14 cellular contexts compared by ENCODE assay signal in genomic region chr12:66242261-66242760, GRCh38.
"Had no signal": no experiment of that assay in that cellular context is flagged by ENCODE, and none has a peak within 500 bp of the region (broad histone marks: within the 10 kb centered on the region; RNA-seq: fewer than 3 reads in every experiment).

No MANE protein-coding gene starts in this region.

- H3K4me1 Mint-ChIP-seq: activated CD4-positive, alpha-beta T cell treated with anti-CD3 and anti-CD28 coated beads, Interleukin-2, amount 10 ng/mL, durations not matched to agents 24 days and 14 days; activated naive CD4-positive, alpha-beta T cell treated with anti-CD3 and anti-CD28 coated beads, Interleukin-2, amount 50 U/mL, for 24 hours had no signal

- ATAC-seq: SK-N-SH treated with all-trans-retinoic acid at 6 μM for 48 hours; stimulated activated naive B cell treated with anti-CD40 and anti-IgM and Interleukin-4, amounts not matched to agents 10 μg/mL and 1 μg/mL and 100 μg/mL, for 72 hours; T-helper 17 cell had no signal

- H3K4me3 ChIP-seq: esophagus muscularis mucosa, suprapubic skin had no signal

- H3K9me3 ChIP-seq: esophagus muscularis mucosa, suprapubic skin had no signal

- DNase-seq: activated B cell treated with CpG ODN at 0.5 μM for 24 hours; activated CD4-positive, alpha-beta T cell treated with anti-CD3 and anti-CD28 coated beads, Interleukin-2, amount 10 ng/mL, durations not matched to agents 24 days and 14 days; activated effector memory CD4-positive, alpha-beta T cell treated with Interleukin-2 at 50 U/mL for 16 hours; activated T-cell treated with anti-CD3 and anti-CD28 coated beads, Interleukin-2, amount 50 U/mL, for 24 hours; retina; small intestine; stimulated activated naive B cell treated with anti-CD40 and anti-IgM and Interleukin-4, amounts not matched to agents 10 μg/mL and 1 μg/mL and 100 μg/mL, for 72 hours; T-helper 17 cell had no signal

- H3K4me1 ChIP-seq: esophagus muscularis mucosa, parathyroid adenoma, suprapubic skin had no signal

- H3K36me3 Mint-ChIP-seq: activated naive CD4-positive, alpha-beta T cell treated with anti-CD3 and anti-CD28 coated beads, Interleukin-2, amount 50 U/mL, for 24 hours; type B pancreatic cell had no signal

- H3K27ac Mint-ChIP-seq: activated B cell treated with CpG ODN at 0.5 μM for 24 hours; activated CD4-positive, alpha-beta T cell treated with anti-CD3 and anti-CD28 coated beads, Interleukin-2, amount 10 ng/mL, durations not matched to agents 24 days and 14 days; activated naive CD4-positive, alpha-beta T cell treated with anti-CD3 and anti-CD28 coated beads, Interleukin-2, amount 50 U/mL, for 24 hours; activated T-cell treated with anti-CD3 and anti-CD28 coated beads, Interleukin-2, amount 50 U/mL, for 24 hours; stimulated activated naive B cell treated with anti-CD40 and anti-IgM and Interleukin-4, amounts not matched to agents 10 μg/mL and 1 μg/mL and 100 μg/mL, for 72 hours; T-helper 17 cell; type B pancreatic cell had no signal

- H3K27ac ChIP-seq: esophagus muscularis mucosa, parathyroid adenoma, suprapubic skin had no signal

- H3K9me3 Mint-ChIP-seq: activated B cell treated with CpG ODN at 0.5 μM for 24 hours; activated CD4-positive, alpha-beta T cell treated with anti-CD3 and anti-CD28 coated beads, Interleukin-2, amount 10 ng/mL, durations not matched to agents 24 days and 14 days; activated naive CD4-positive, alpha-beta T cell treated with anti-CD3 and anti-CD28 coated beads, Interleukin-2, amount 50 U/mL, for 24 hours; activated T-cell treated with anti-CD3 and anti-CD28 coated beads, Interleukin-2, amount 50 U/mL, for 24 hours; stimulated activated naive B cell treated with anti-CD40 and anti-IgM and Interleukin-4, amounts not matched to agents 10 μg/mL and 1 μg/mL and 100 μg/mL, for 72 hours; type B pancreatic cell had no signal

- H3K27me3 ChIP-seq: suprapubic skin had no signal

- H3K4me3 Mint-ChIP-seq: activated B cell treated with CpG ODN at 0.5 μM for 24 hours; activated CD4-positive, alpha-beta T cell treated with anti-CD3 and anti-CD28 coated beads, Interleukin-2, amount 10 ng/mL, durations not matched to agents 24 days and 14 days; activated naive CD4-positive, alpha-beta T cell treated with anti-CD3 and anti-CD28 coated beads, Interleukin-2, amount 50 U/mL, for 24 hours; activated T-cell treated with anti-CD3 and anti-CD28 coated beads, Interleukin-2, amount 50 U/mL, for 24 hours; stimulated activated naive B cell treated with anti-CD40 and anti-IgM and Interleukin-4, amounts not matched to agents 10 μg/mL and 1 μg/mL and 100 μg/mL, for 72 hours; T-helper 17 cell; type B pancreatic cell had no signal
